Comparison of ENCODE assay signal across 25 cellular contexts in genomic region chr2:170228429-170228828, GRCh38. TPM values are rescaled to one million over a fixed set of nuclear protein-coding genes. Genes with fewer than 3 reads are reported as not detected.
"Had no signal": no experiment of that assay in that cellular context is flagged by ENCODE, and none has a peak within 500 bp of the region (broad histone marks: within the 10 kb centered on the region; RNA-seq: fewer than 3 reads in every experiment).

No MANE protein-coding gene starts in this region.

- H3K27me3 ChIP-seq: dorsolateral prefrontal cortex, esophagus squamous epithelium, gastroesophageal sphincter, neutrophil, testis, tibial nerve, upper lobe of right lung, vagina had no signal

- H3K36me3 ChIP-seq: esophagus squamous epithelium, gastroesophageal sphincter, neutrophil, tibial nerve, upper lobe of right lung, vagina had no signal

- DNase-seq: cortex of kidney; dorsolateral prefrontal cortex; effector CD8-positive, alpha-beta T cell; esophagus squamous epithelium; foreskin fibroblast; glutamatergic neuron; left colon; left ventricle myocardium superior; mesendoderm; naive B cell; nephron progenitor cell; posterior cingulate gyrus; stimulated activated CD4-positive, alpha-beta T cell treated with anti-CD3 and anti-CD28 coated beads, Interleukin-2, amount 100 ng/mL, for 24 hours; stimulated activated CD4-positive, alpha-beta T cell treated with anti-CD3 and anti-CD28 coated beads, Interleukin-4, amount 100 ng/mL, for 4 hours; stimulated activated naive B cell treated with anti-CD40 and anti-IgM and Interleukin-4, amounts not matched to agents 10 μg/mL and 1 μg/mL and 100 μg/mL, for 72 hours; stimulated activated naive CD8-positive, alpha-beta T cell treated with anti-CD3 and anti-CD28 coated beads, Interleukin-15, amount 100 ng/mL, for 72 hours; testis; upper lobe of right lung had no signal

- H3K4me3 ChIP-seq: dorsolateral prefrontal cortex, esophagus squamous epithelium, gastroesophageal sphincter, testis, tibial nerve, upper lobe of right lung, vagina had no signal

- H3K4me1 ChIP-seq: testis, tibial nerve, upper lobe of right lung, vagina had no signal

- H3K9me3 ChIP-seq: esophagus squamous epithelium, gastroesophageal sphincter, neutrophil, testis, tibial nerve, upper lobe of right lung, vagina had no signal

- ATAC-seq: gastroesophageal sphincter; left colon; left ventricle myocardium superior; sciatic nerve; stimulated activated naive B cell treated with anti-CD40 and anti-IgM and Interleukin-4, amounts not matched to agents 10 μg/mL and 1 μg/mL and 100 μg/mL, for 72 hours; stimulated activated naive CD8-positive, alpha-beta T cell treated with anti-CD3 and anti-CD28 coated beads, Interleukin-15, amount 100 ng/mL, for 72 hours; upper lobe of right lung had no signal

- H3K27ac ChIP-seq: dorsolateral prefrontal cortex, esophagus squamous epithelium, gastroesophageal sphincter, neutrophil, testis, tibial nerve, upper lobe of right lung, vagina had no signal

RNA-seq across cellular contexts. Expression of gene MYO3B, which starts 50.5 kb away (rescaled TPM):
- total RNA-seq: gastroesophageal sphincter, lung microvascular endothelial cell, osteocyte had no signal
